ENCODE assay signal across 9 cellular contexts in genomic region chr1:2657124-2657523, GRCh38. TPM values are rescaled to one million over a fixed set of nuclear protein-coding genes. Genes with fewer than 3 reads are reported as not detected.
DNase-seq lines count a peak whose midpoint lies in the region; ATAC-seq, FAIRE-seq and TF ChIP-seq lines count a peak whose summit lies in the region.
"Not testable (repeated sequence)": the region's sequence is repeated elsewhere in the genome, so short reads cannot be mapped to it uniquely, and the experiment has no call there.
"Had no signal": no experiment of that assay in that cellular context is flagged by ENCODE, and none has a peak within 500 bp of the region (broad histone marks: within the 10 kb centered on the region; RNA-seq: fewer than 3 reads in every experiment).

No MANE protein-coding gene starts in this region.

- TF ChIP-seq POLR2A in Peyer's patch (IDR thresholded peaks at IDR 0.05); adrenal gland (IDR thresholded peaks at IDR 0.05): not testable (repeated sequence)

- H3K36me3 Mint-ChIP-seq in mesothelial cell of epicardium: not testable (repeated sequence)

- intact Hi-C loops in adrenal gland (cut with DNase I); cardiac septum (cut with DNase I); kidney (cut with DNase I); pancreas (cut with DNase I): not testable (repeated sequence)

- H3K9ac ChIP-seq in kidney (ENCODE audit: low read length in 2 of 2): not testable (repeated sequence)

- not testable (repeated sequence) for H3K27me3 Mint-ChIP-seq in mesothelial cell of epicardium (ENCODE audit: low read depth)

- H3K27ac ChIP-seq in Peyer's patch; adrenal gland; kidney (ENCODE audit: low read depth in 2 of 2, low read length in 2 of 2); pancreas: not testable (repeated sequence)

- not testable (repeated sequence) for ATAC-seq in pancreas

- H3K36me3 ChIP-seq in Peyer's patch; adrenal gland (replicated peaks in 1 of 2); kidney (ENCODE audit: control insufficient read depth in 1 of 2, insufficient read depth in 2 of 2, low read length in 2 of 2); pancreas: not testable (repeated sequence)

- not testable (repeated sequence) for H3K27me3 ChIP-seq in Peyer's patch, adrenal gland, pancreas

- TF ChIP-seq CTCF in Peyer's patch (IDR thresholded peaks at IDR 0.05); adrenal gland (IDR thresholded peaks at IDR 0.05); kidney (IDR thresholded peaks at IDR 0.05; ENCODE audit: borderline replicate concordance, extremely low read depth, insufficient read depth); mesothelial cell of epicardium (IDR thresholded peaks at IDR 0.05; ENCODE audit: unreplicated experiment); pancreas (IDR thresholded peaks at IDR 0.05): not testable (repeated sequence)

- H3K4me1 ChIP-seq in Peyer's patch; adrenal gland (replicated peaks in 1 of 2); kidney (ENCODE audit: control insufficient read depth in 1 of 2, insufficient read depth in 1 of 2, low read depth in 1 of 2, low read length in 2 of 2); pancreas: not testable (repeated sequence)

- WGBS in adrenal gland, 4 donors: 44 to 56% (median 55%) methylated on average over 3 to 5 of the region's 12 CpGs; no CpG with 5 or more reads in 1 of the 4 donors
- WGBS in pancreas, 2 donors: 21 to 31% methylated on average over 3 to 4 of the region's 12 CpGs

- H3K4me3 Mint-ChIP-seq in mesothelial cell of epicardium: not testable (repeated sequence)

- not testable (repeated sequence) for H3K9me3 ChIP-seq in Peyer's patch; adrenal gland (replicated peaks in 1 of 3); kidney (ENCODE audit: control insufficient read depth in 1 of 2, low read length in 2 of 2); pancreas

- H3K4me1 Mint-ChIP-seq in mesothelial cell of epicardium: not testable (repeated sequence)

- DNase-seq in Peyer's patch (peak in 2 of 3 donors; percentile 13 to 33), adrenal gland (peak in 4 of 7 donors; percentile 13 to 74 (median 48)), cardiac septum (ENCODE audit: low spot score) (peak; percentile 79), kidney (peak; percentile 37), mesothelial cell of epicardium (ENCODE audit: low spot score in 2 of 2, unreplicated experiment in 2 of 2) (peak; percentile 59 to 68), pancreas (peak in 5 of 6 donors; percentile 5 to 91 (median 56)), ureter (ENCODE audit: low spot score) (peak; percentile 15)
- peak; percentile 5 for DNase-seq in stimulated activated CD4-positive, alpha-beta T cell treated with anti-CD3 and anti-CD28 coated beads, Interleukin-4, amount 100 ng/mL, for 24 hours

- FAIRE-seq in kidney (lab: Jason Lieb, UNC); pancreas (lab: Jason Lieb, UNC): not testable (repeated sequence)

- H3K27ac Mint-ChIP-seq in mesothelial cell of epicardium: not testable (repeated sequence)

- H3K9me3 Mint-ChIP-seq in mesothelial cell of epicardium: peaks cover 19% of the 10 kb centered on the region

- H3K4me3 ChIP-seq in Peyer's patch; adrenal gland; kidney (ENCODE audit: low read length in 2 of 2); pancreas: not testable (repeated sequence)

RNA-seq across cellular contexts. Expression of gene MMEL1, which starts 24.3 kb away (rescaled TPM):
- total RNA-seq in Peyer's patch: 10 to 100 TPM in 3 of 4 donors, 1 to 10 TPM in 1; 7.4 to 51.7 (median 27.4) TPM
- 1 to 10 TPM in 7 of 8 donors, under 1 TPM in 1; 0.30 to 4.2 (median 1.6) TPM for total RNA-seq in adrenal gland
- polyA plus RNA-seq in adrenal gland: 1 to 10 TPM; 2.9 to 8.2 (median 7.4) TPM
- not detected for total RNA-seq in cardiac septum
- total RNA-seq in kidney: 4.0 TPM
- polyA plus RNA-seq in kidney (ENCODE audit: insufficient read depth, low read depth, low replicate concordance): 8.5 TPM
- total RNA-seq in mesothelial cell of epicardium: 2.2 to 4.5 TPM (median 3.4 TPM) in 3 replicates
- 1 to 10 TPM in 5 of 6 donors, under 1 TPM in 1; 0.39 to 3.1 (median 2.2) TPM for total RNA-seq in pancreas
- 1 to 10 TPM; 7.6 to 8.7 TPM for polyA plus RNA-seq in pancreas
- total RNA-seq in ureter: 18.1 TPM
- total RNA-seq: A172 had no signal

Comparison
In these comparisons a context has a peak if more than half of its experiments do, and no peak if none do; other contexts are left out.
1. DNase-seq: peak in every context shown above with its lines; median percentile 79 in cardiac septum; 64 in mesothelial cell of epicardium; 56 in pancreas; 48 in adrenal gland; 37 in kidney; 23 in Peyer's patch; 15 in ureter; 5 in stimulated activated CD4-positive, alpha-beta T cell treated with anti-CD3 and anti-CD28 coated beads, Interleukin-4, amount 100 ng/mL, for 24 hours.